ENCODE assay signal across 7 cellular contexts in genomic region chr1:203607169-203607873, GRCh38. TPM values are rescaled to one million over a fixed set of nuclear protein-coding genes. Genes with fewer than 3 reads are reported as not detected.
DNase-seq lines count a peak whose midpoint lies in the region; ATAC-seq, FAIRE-seq and TF ChIP-seq lines count a peak whose summit lies in the region.

No MANE protein-coding gene starts in this region.

- H3K9me3 Mint-ChIP-seq in natural killer cell = peaks cover 0 to 2% of the 10 kb centered on the region in 2 donors

- in situ Hi-C loops in astrocyte of the spinal cord (cut with HindIII; ENCODE audit: low sequenced_read_pairs) = no loop called here

- peak; percentile 83 to 96 (median 90) for ATAC-seq in natural killer cell
- ATAC-seq in HG03565 (IDR thresholded peaks at IDR 0.05; ENCODE audit: unreplicated experiment) = no peak

- peak overlapping the region; percentile 75 for H3K4me3 Mint-ChIP-seq in natural killer cell

- no peak for TF ChIP-seq CTCF in astrocyte of the spinal cord (IDR thresholded peaks at IDR 0.05; ENCODE audit: low read depth, low read length)
- TF ChIP-seq CTCF in natural killer cell (IDR thresholded peaks at IDR 0.05) = no peak
- no peak for TF ChIP-seq CTCF in suprapubic skin (IDR thresholded peaks at IDR 0.05)

- DNase-seq in HTR-8/SVneo (ENCODE audit: insufficient read length, low spot score) = peak; percentile 92
- DNase-seq in T1000 (lab: John Stamatoyannopoulos, UW) = peak; percentile 72
- peak; percentile 93 for DNase-seq in astrocyte of the spinal cord (ENCODE audit: low read depth, low spot score)
- DNase-seq in natural killer cell = peak; percentile 53
- DNase-seq in suprapubic skin (ENCODE audit: low spot score in 2 of 2) = no peak
- DNase-seq in NCI-H2227 (lab: John Stamatoyannopoulos, UW; ENCODE audit: unreplicated experiment) = no peak

- no peak for TF ChIP-seq POLR2A in suprapubic skin (IDR thresholded peaks at IDR 0.05)

- H3K27ac ChIP-seq in suprapubic skin = no peak overlapping the region

- H3K36me3 Mint-ChIP-seq in natural killer cell = no peaks in the 10 kb centered on the region

- no peaks in the 10 kb centered on the region for H3K9me3 ChIP-seq in suprapubic skin

- TF ChIP-seq EP300 in suprapubic skin (IDR thresholded peaks at IDR 0.05) = no peak

- intact Hi-C loops in natural killer cell (cut with micrococcal nuclease) = loop anchor here (1.0 to 5.0 kb wide), 4 partner anchors 18 to 95 kb away; no protein-coding TSS in a partner anchor

- H3K27ac Mint-ChIP-seq in natural killer cell = peak overlapping the region; percentile 87 to 88

- peaks cover 14 to 37% of the 10 kb centered on the region in 2 donors for H3K4me1 Mint-ChIP-seq in natural killer cell

- FAIRE-seq in HTR-8/SVneo (lab: Jason Lieb, UNC) = no peak

- WGBS in suprapubic skin = 64% methylated on average over 8 of the region's 8 CpGs

- peaks cover 0 to 2% of the 10 kb centered on the region in 2 donors for H3K27me3 Mint-ChIP-seq in natural killer cell (ENCODE audit: low read depth in 2 of 2)

- H3K4me1 ChIP-seq in suprapubic skin = peaks cover 20% of the 10 kb centered on the region

- H3K27me3 ChIP-seq in suprapubic skin = no peaks in the 10 kb centered on the region

- no peaks in the 10 kb centered on the region for H3K36me3 ChIP-seq in suprapubic skin

- H3K4me3 ChIP-seq in astrocyte of the spinal cord (ENCODE audit: low read depth, low read length) (no peak overlapping the region), suprapubic skin (no peak overlapping the region)

RNA-seq across cellular contexts. Expression of gene ATP2B4, which starts 19.3 kb away (rescaled TPM):
- total RNA-seq in natural killer cell = 100 to 1,000 TPM; 175 to 235 (median 196) TPM
- total RNA-seq in suprapubic skin = 100 to 1,000 TPM; 164 to 220 (median 166) TPM

Comparison
In these comparisons a context has a peak if more than half of its experiments do, and no peak if none do; other contexts are left out.
1. DNase-seq: peak in HTR-8/SVneo (single experiment), T1000 (single experiment), astrocyte of the spinal cord (single experiment) and natural killer cell (single experiment); none in suprapubic skin (0 of 2) and NCI-H2227 (single experiment).